In genomic region chr2:54114479-54114878, GRCh38 we compare ENCODE assay signal across 8 cellular contexts. TPM values are rescaled to one million over a fixed set of nuclear protein-coding genes. Genes with fewer than 3 reads are reported as not detected.
DNase-seq lines count a peak whose midpoint lies in the region; ATAC-seq, FAIRE-seq and TF ChIP-seq lines count a peak whose summit lies in the region.
"Not testable (repeated sequence)": the region's sequence is repeated elsewhere in the genome, so short reads cannot be mapped to it uniquely, and the experiment has no call there.

No MANE protein-coding gene starts in this region.

- H2BK15ac ChIP-seq in mesenchymal stem cell (ENCODE audit: low read depth, poor library complexity, severe bottlenecking), result not testable (repeated sequence)

- DNase-seq in DND-41; activated B cell treated with CpG ODN at 0.5 μM for 24 hours; GM12878 (ENCODE audit: low read depth, low spot score); fibroblast of mammary gland (ENCODE audit: low read depth); mesenchymal stem cell; gastrocnemius medialis; upper lobe of right lung: not testable (repeated sequence)
- DNase-seq in NAMALWA (ENCODE audit: low spot score), result peak; percentile 42

- H3K4me3 Mint-ChIP-seq in activated B cell treated with CpG ODN at 0.5 μM for 24 hours, result peak overlapping the region; percentile 97

- H3K4me2 ChIP-seq in DND-41 (ENCODE audit: insufficient read depth, low read length), result peak overlapping the region; percentile 85
- peak overlapping the region; percentile 86 for H3K4me2 ChIP-seq in GM12878 (ENCODE audit: control insufficient read depth, insufficient read depth)
- H3K4me2 ChIP-seq in mesenchymal stem cell (ENCODE audit: low read length, poor library complexity, severe bottlenecking), result not testable (repeated sequence)

- not testable (repeated sequence) for H3K18ac ChIP-seq in mesenchymal stem cell (ENCODE audit: low read depth in 1 of 2, low read length in 2 of 2)

- not testable (repeated sequence) for H3K27me3 Mint-ChIP-seq in activated B cell treated with CpG ODN at 0.5 μM for 24 hours

- not testable (repeated sequence) for H2BK120ac ChIP-seq in mesenchymal stem cell (ENCODE audit: low read depth, low read length)

- H4K20me1 ChIP-seq in DND-41 (ENCODE audit: insufficient read depth, low read length); GM12878 (ENCODE audit: control insufficient read depth, insufficient read depth): not testable (repeated sequence)

- H2AFZ ChIP-seq in DND-41 (ENCODE audit: low read depth, low read length), result peak overlapping the region; percentile 83
- H2AFZ ChIP-seq in GM12878 (ENCODE audit: control insufficient read depth, low read depth, low read length); mesenchymal stem cell (ENCODE audit: low read depth, low read length): not testable (repeated sequence)

- peak overlapping the region; percentile 100 for H3K27ac Mint-ChIP-seq in activated B cell treated with CpG ODN at 0.5 μM for 24 hours

- POLR2A ChIA-PET in activated B cell treated with CpG ODN at 0.5 μM for 24 hours (lab: Charles Lee) (interaction anchor here (0.7 to 3.2 kb wide), 12 partner anchors 8 to 1146 kb away, joined by 3 to 25 read pairs (median 6); partner anchors contain the start of genes CHAC2 and PSME4), GM12878 (lab: Charles Lee) (interaction anchor here (0.7 to 1.6 kb wide), 4 partner anchors 11 to 936 kb away, joined by 3 read pairs; partner anchors contain the start of gene RTN4)

- 96% methylated on average over 6 of the region's 6 CpGs for WGBS in GM12878 (ENCODE audit: insufficient coverage, insufficient replicate concordance, low lambda C conversion rate, missing lambda C conversion rate)
- WGBS in mesenchymal stem cell, result 91% methylated on average over 4 of the region's 6 CpGs

- CTCF ChIA-PET in activated B cell treated with CpG ODN at 0.5 μM for 24 hours (lab: Charles Lee) (interaction anchor here (0.9 to 2.1 kb wide), 4 partner anchors 7 to 590 kb away, joined by 3 to 17 read pairs (median 4); no protein-coding TSS in a partner anchor), GM12878 (lab: Yijun Ruan, JAX) (interaction anchor here (0.7 to 1.7 kb wide), 4 partner anchors 61 to 590 kb away, joined by 3 read pairs; a partner anchor contains a TSS)

- peaks cover 26% of the 10 kb centered on the region for H3K4me1 Mint-ChIP-seq in activated B cell treated with CpG ODN at 0.5 μM for 24 hours

- TF ChIP-seq EP300 in GM12878 (IDR thresholded peaks at IDR 0.05; ENCODE audit: borderline replicate concordance in 1 of 2, control insufficient read depth in 1 of 2, low read depth in 2 of 2, low read length in 2 of 2), result not testable (repeated sequence)

- not testable (repeated sequence) for FAIRE-seq in GM12878 (lab: Jason Lieb, UNC)

- not testable (repeated sequence) for TF ChIP-seq RAD21 in GM12878 (IDR thresholded peaks at IDR 0.05; ENCODE audit: insufficient read depth, low read depth, low read length)

- in situ Hi-C loops in GM12878 (cut with MboI) (loop anchor here (25.0 kb wide), 1 partner anchor 598 kb away; the partner anchor contains the start of gene EML6), gastrocnemius medialis (cut with MboI; ENCODE audit: low sequenced_read_pairs in 4 of 4) (loop anchor here in 3 of 4 donors (10.0 to 25.0 kb wide), 5 partner anchors 140 to 923 kb away; partner anchors contain the start of genes EML6 (in 1 of the 3) and PSME4 (in 1 of the 3))

- not testable (repeated sequence) for H2BK5ac ChIP-seq in mesenchymal stem cell (ENCODE audit: low read depth, low read length, poor library complexity, severe bottlenecking)

- not testable (repeated sequence) for ATAC-seq in DND-41 (ENCODE audit: insufficient read depth, low read depth); activated B cell treated with CpG ODN at 0.5 μM for 24 hours (ENCODE audit: low read depth); GM12878; gastrocnemius medialis; upper lobe of right lung

- TF ChIP-seq POLR2A in GM12878 (IDR thresholded peaks at IDR 0.05; ENCODE audit: low read depth, low read length); gastrocnemius medialis (IDR thresholded peaks at IDR 0.05): not testable (repeated sequence)

- not testable (repeated sequence) for H3K36me3 ChIP-seq in DND-41 (ENCODE audit: insufficient read depth, low read length); GM12878 (ENCODE audit: control insufficient read depth in 2 of 2, insufficient read depth in 2 of 2, low read length in 1 of 2); mesenchymal stem cell (ENCODE audit: control insufficient read depth in 1 of 2, insufficient read depth in 2 of 2, low read depth in 1 of 2, low read length in 2 of 2); gastrocnemius medialis; upper lobe of right lung

- H3K4me3 ChIP-seq in DND-41 (ENCODE audit: low read depth in 1 of 2, low read length in 2 of 2) (peak overlapping the region; percentile 73 to 75), GM12878 (peak overlapping the region; percentile 70), fibroblast of mammary gland (ENCODE audit: control insufficient read depth, low read depth, low read length) (peak overlapping the region; percentile 79), mesenchymal stem cell (ENCODE audit: insufficient read depth in 1 of 2, low read depth in 1 of 2, low read length in 2 of 2) (peak overlapping the region in 1 of 2 experiments; percentile 87), gastrocnemius medialis (peak overlapping the region; percentile 70 to 89 (median 76)), upper lobe of right lung (peak overlapping the region; percentile 85)

- not testable (repeated sequence) for H3K14ac ChIP-seq in mesenchymal stem cell (ENCODE audit: low read length in 2 of 2)

- SMC1A ChIA-PET in GM12878 (lab: Charles Lee; ENCODE audit: uncharacterized antibody, unreplicated experiment), result interaction anchor here (1.0 to 1.3 kb wide), 3 partner anchors 10 to 60 kb away, joined by 3 to 4 read pairs (median 4); no protein-coding TSS in a partner anchor

- H3K36me3 Mint-ChIP-seq in activated B cell treated with CpG ODN at 0.5 μM for 24 hours (ENCODE audit: low read depth), result peaks cover 22% of the 10 kb centered on the region

- H2AK5ac ChIP-seq in mesenchymal stem cell (ENCODE audit: low read length, severe bottlenecking), result not testable (repeated sequence)

- H3K9ac ChIP-seq in DND-41 (ENCODE audit: low read depth, low read length), result peak overlapping the region; percentile 97
- H3K9ac ChIP-seq in GM12878 (ENCODE audit: control insufficient read depth, insufficient read depth, low read length), result peak overlapping the region; percentile 86; the same call in 1 of the 2 replicates
- H3K9ac ChIP-seq in mesenchymal stem cell (ENCODE audit: low read length), result peak overlapping the region; percentile 99

- H4K91ac ChIP-seq in mesenchymal stem cell (ENCODE audit: low read length), result not testable (repeated sequence)

- not testable (repeated sequence) for H2BK12ac ChIP-seq in mesenchymal stem cell (ENCODE audit: low read length in 2 of 2)

- not testable (repeated sequence) for H3K27me3 ChIP-seq in DND-41 (ENCODE audit: insufficient read depth, low read length, poor library complexity); GM12878 (replicated peaks in 1 of 2; ENCODE audit: control insufficient read depth in 2 of 2, insufficient read depth in 2 of 2, low read length in 1 of 2); mesenchymal stem cell (ENCODE audit: control insufficient read depth in 1 of 2, insufficient read depth in 1 of 2, low read length in 2 of 2); gastrocnemius medialis; upper lobe of right lung

- H3K4ac ChIP-seq in mesenchymal stem cell (ENCODE audit: low read depth in 1 of 2, low read length in 2 of 2), result not testable (repeated sequence)

- H3K27ac ChIP-seq in DND-41 (ENCODE audit: low read length) (peak overlapping the region; percentile 98), GM12878 (ENCODE audit: control insufficient read depth, insufficient read depth) (peak overlapping the region; percentile 97), mesenchymal stem cell (ENCODE audit: low read length, poor library complexity, severe bottlenecking) (peak overlapping the region; percentile 20), gastrocnemius medialis (peak overlapping the region; percentile 97 to 99 (median 98)), upper lobe of right lung (peak overlapping the region; percentile 100)

- H3K79me1 ChIP-seq in mesenchymal stem cell (replicated peaks; ENCODE audit: low read length, poor library complexity, severe bottlenecking), result not testable (repeated sequence)

- not testable (repeated sequence) for TF ChIP-seq CTCF in DND-41 (IDR thresholded peaks at IDR 0.05; ENCODE audit: borderline replicate concordance, extremely low read depth, low read length, poor library complexity, severe bottlenecking); activated B cell treated with CpG ODN at 0.5 μM for 24 hours (IDR thresholded peaks at IDR 0.05); GM12878 (IDR thresholded peaks at IDR 0.05 in 2 of 3, conservative IDR thresholded peaks at IDR 0.05 in 1 of 3; ENCODE audit: control insufficient read depth in 2 of 3, extremely low read depth in 1 of 3, insufficient read depth in 1 of 3, low read depth in 3 of 3, low read length in 3 of 3); fibroblast of mammary gland (conservative IDR thresholded peaks at IDR 0.05; ENCODE audit: control insufficient read depth, insufficient read depth, low read depth, low read length); gastrocnemius medialis (IDR thresholded peaks at IDR 0.05 in 4 of 5, conservative IDR thresholded peaks at IDR 0.05 in 1 of 5); upper lobe of right lung (IDR thresholded peaks at IDR 0.05)

- not testable (repeated sequence) for H3K23ac ChIP-seq in mesenchymal stem cell (ENCODE audit: low read length in 2 of 2)

- BruUV-seq in GM12878 (replicated peaks; lab: Mats Ljungman, UMichigan), result not testable (repeated sequence)

- intact Hi-C loops in activated B cell treated with CpG ODN at 0.5 μM for 24 hours (cut with micrococcal nuclease) (loop anchor here (2.0 to 10.0 kb wide), 5 partner anchors 216 to 1580 kb away; partner anchors contain the start of genes ASB3, CFAP36, ERLEC1 and PNPT1), gastrocnemius medialis (cut with DNase I; ENCODE audit: low total_unique reads) (loop anchor here (2.0 to 10.0 kb wide), 2 partner anchors 144 to 340 kb away; partner anchors contain the start of genes PSME4 and SPTBN1)
- intact Hi-C loops in GM12878 (cut with micrococcal nuclease; ENCODE audit: unreplicated experiment); upper lobe of right lung (cut with DNase I): not testable (repeated sequence)

- not testable (repeated sequence) for H3K9me3 Mint-ChIP-seq in activated B cell treated with CpG ODN at 0.5 μM for 24 hours

- RAD21 ChIA-PET in GM12878 (lab: Charles Lee; ENCODE audit: unreplicated experiment), result interaction anchor here (1.0 kb wide), 3 partner anchors 17 to 590 kb away, joined by 4 read pairs; no protein-coding TSS in a partner anchor

- not testable (repeated sequence) for H4K8ac ChIP-seq in mesenchymal stem cell (ENCODE audit: low read length)

- H3K4me1 ChIP-seq in DND-41 (ENCODE audit: insufficient read depth, low read length), result peaks cover 19% of the 10 kb centered on the region
- not testable (repeated sequence) for H3K4me1 ChIP-seq in GM12878 (ENCODE audit: control insufficient read depth, insufficient read depth, low read length); mesenchymal stem cell (ENCODE audit: control insufficient read depth, insufficient read depth, low read depth, low read length); upper lobe of right lung
- peaks cover 10 to 16% of the 10 kb centered on the region in 2 donors for H3K4me1 ChIP-seq in gastrocnemius medialis

- H3K9me3 ChIP-seq in DND-41 (ENCODE audit: insufficient read depth, low read length, severe bottlenecking), result peaks cover 13% of the 10 kb centered on the region
- H3K9me3 ChIP-seq in GM12878 (replicated peaks; ENCODE audit: control insufficient read depth, insufficient read depth, low read length); mesenchymal stem cell (ENCODE audit: control insufficient read depth, low read length); gastrocnemius medialis; upper lobe of right lung: not testable (repeated sequence)

- H3K79me2 ChIP-seq in DND-41 (ENCODE audit: insufficient read depth, low read length), result peaks cover 15% of the 10 kb centered on the region
- not testable (repeated sequence) for H3K79me2 ChIP-seq in GM12878 (ENCODE audit: control insufficient read depth, insufficient read depth, low read length)

RNA-seq across cellular contexts. Expression of gene ACYP2, which starts 0.9 kb away (rescaled TPM):
- total RNA-seq in activated B cell treated with CpG ODN at 0.5 μM for 24 hours, result 14.9 and 15.9 TPM in 2 replicates
- total RNA-seq in GM12878 (2013; cell fraction: nucleolus; rRNA removed), result 18.2 and 20.2 TPM in 2 replicates
- 4.1 and 4.7 TPM in 2 replicates for total RNA-seq in GM12878 (2014; rRNA removed)
- 4.2 and 4.5 TPM in 2 replicates for total RNA-seq in GM12878 (2014; rRNA removed; fragmentation: Illumina TruSeq; extraction: Trizol)
- 6.2 and 9.0 TPM in 2 replicates for total RNA-seq in GM12878 (2021)
- 4.0 TPM for polyA plus RNA-seq in GM12878 (2011; ENCODE audit: low read depth)
- polyA plus RNA-seq in GM12878 (2011; rRNA removed), result 4.8 and 7.3 TPM in 2 replicates
- 3.6 and 4.3 TPM in 2 replicates for polyA plus RNA-seq in GM12878 (2011; cell fraction: cytosol; rRNA removed)
- polyA plus RNA-seq in GM12878 (2011; cell fraction: nucleus; rRNA removed), result 2.7 and 2.8 TPM in 2 replicates
- polyA plus RNA-seq in GM12878 (2012), result 7.3 and 8.8 TPM in 2 replicates
- 5.5 and 5.9 TPM in 2 replicates for polyA plus RNA-seq in GM12878 (2014; fragmentation: Illumina TruSeq; extraction: Trizol)
- polyA plus RNA-seq in GM12878 (2014; fragmentation: Nextera tagmentation; extraction: Ambion mirVana), result 10 to 100 TPM; 11.3 to 11.7 TPM
- polyA plus RNA-seq in GM12878 (2014; rRNA removed), result 9.0 and 9.1 TPM in 2 replicates
- polyA plus RNA-seq in GM12878 (2016; fragmentation: Nextera tagmentation; extraction: Ambion mirVana), result 10 to 100 TPM; 15.1 to 16.3 TPM
- polyA minus RNA-seq in GM12878 (2011; rRNA and poly(A)+ RNA removed), result 1.9 and 2.3 TPM in 2 replicates
- polyA minus RNA-seq in GM12878 (2011; cell fraction: cytosol; rRNA and poly(A)+ RNA removed), result 1.1 and 1.3 TPM in 2 replicates
- polyA minus RNA-seq in GM12878 (2011; cell fraction: nucleus; rRNA and poly(A)+ RNA removed), result 3.4 and 5.4 TPM in 2 replicates
- 10.3 TPM for polyA plus RNA-seq in mesenchymal stem cell (2013, experiment 1 of 2)
- 12.4 TPM for polyA plus RNA-seq in mesenchymal stem cell (2013, experiment 2 of 2)
- 100 to 1,000 TPM in 2 of 4 donors, 10 to 100 TPM in 2; 52.9 to 121 (median 107) TPM for total RNA-seq in gastrocnemius medialis
- 14.0 TPM for total RNA-seq in upper lobe of right lung

Comparison
In these comparisons a context has a peak if more than half of its experiments do, and no peak if none do; other contexts are left out.
1. H3K27ac ChIP-seq: peak in every context shown above with its lines; median percentile 100 in upper lobe of right lung; 98 in DND-41; 98 in gastrocnemius medialis; 97 in GM12878; 20 in mesenchymal stem cell.